Comparison of ENCODE assay signal across 20 cellular contexts in genomic region chr6:74931567-74931966, GRCh38.
DNase-seq lines count a peak whose midpoint lies in the region; ATAC-seq, FAIRE-seq and TF ChIP-seq lines count a peak whose summit lies in the region.
"Had no signal": no experiment of that assay in that cellular context is flagged by ENCODE, and none has a peak within 500 bp of the region (broad histone marks: within the 10 kb centered on the region; RNA-seq: fewer than 3 reads in every experiment).

No MANE protein-coding gene starts in this region.

- no peaks in the 10 kb centered on the region for H3K27me3 Mint-ChIP-seq in HFFc6 (ENCODE audit: insufficient read depth)
- no peaks in the 10 kb centered on the region for H3K27me3 Mint-ChIP-seq in activated T-cell treated with anti-CD3 and anti-CD28 coated beads, Interleukin-2, amount 50 U/mL, for 4 hours (ENCODE audit: low read depth)
- H3K27me3 Mint-ChIP-seq: brain, memory B cell had no signal

- no peak for TF ChIP-seq CTCF in AG04449 (IDR thresholded peaks at IDR 0.05; ENCODE audit: insufficient read depth, low read length, missing control alignments)
- no peak for TF ChIP-seq CTCF in HFFc6 (IDR thresholded peaks at IDR 0.05)
- TF ChIP-seq CTCF in bronchial epithelial cell (IDR thresholded peaks at IDR 0.05; ENCODE audit: insufficient read depth, low read length, severe bottlenecking): no peak

- no peak for FAIRE-seq in bronchial epithelial cell (lab: Jason Lieb, UNC)
- FAIRE-seq: endothelial cell of umbilical vein had no signal

- H3K27ac Mint-ChIP-seq in HFFc6: peak overlapping the region; percentile 66
- H3K27ac Mint-ChIP-seq: brain, memory B cell had no signal

- CTCF ChIA-PET in AG04449 (lab: Yijun Ruan, JAX): interaction anchor here (1.5 kb wide), 1 partner anchor 272 kb away, joined by 3 read pairs; no protein-coding TSS in a partner anchor

- POLR2A ChIA-PET in AG04449 (lab: Yijun Ruan, JAX): no interaction called here

- DNase-seq in AG04449 (ENCODE audit: low read depth, low spot score): peak; percentile 90
- peak; percentile 63 for DNase-seq in HFFc6
- peak; percentile 32 for DNase-seq in bronchial epithelial cell (ENCODE audit: low read depth)
- peak; percentile 13 for DNase-seq in kidney tubule cell (ENCODE audit: low spot score)
- DNase-seq in stimulated activated CD4-positive, alpha-beta T cell treated with anti-CD3 and anti-CD28 coated beads, Interleukin-4, amount 100 ng/mL, for 24 hours: no peak
- DNase-seq in activated T-cell treated with anti-CD3 and anti-CD28 coated beads, Interleukin-2, amount 50 U/mL, for 4 hours: no peak
- no peak for DNase-seq in activated CD4-positive, alpha-beta T cell treated with anti-CD3 and anti-CD28 coated beads for 4 hours
- DNase-seq: activated CD4-positive, alpha-beta T cell treated with anti-CD3 and anti-CD28 coated beads, Interleukin-2, amount 50 U/mL, for 48 hours; KG1; NCI-H1930; NCI-H82; occipital lobe; stimulated activated CD4-positive, alpha-beta T cell treated with anti-CD3 and anti-CD28 coated beads, Interleukin-12 subunit alpha, Interleukin-12 subunit beta, amount 100 ng/mL, for 4 hours; T1000; testis had no signal

- H3K27me3 ChIP-seq in bronchial epithelial cell (ENCODE audit: control insufficient read depth, insufficient read depth, low read length): no peaks in the 10 kb centered on the region
- H3K27me3 ChIP-seq: testis had no signal

- H3K4me3 ChIP-seq in AG04449 (ENCODE audit: low read depth, low read length) (no peak overlapping the region), bronchial epithelial cell (ENCODE audit: low read depth, low read length) (no peak overlapping the region)
- H3K4me3 ChIP-seq: testis had no signal

- H3K36me3 ChIP-seq in bronchial epithelial cell (ENCODE audit: control insufficient read depth, insufficient read depth, low read length): no peaks in the 10 kb centered on the region

- H3K36me3 Mint-ChIP-seq in HFFc6 (ENCODE audit: low read depth): no peaks in the 10 kb centered on the region
- no peaks in the 10 kb centered on the region for H3K36me3 Mint-ChIP-seq in activated T-cell treated with anti-CD3 and anti-CD28 coated beads, Interleukin-2, amount 50 U/mL, for 4 hours (ENCODE audit: insufficient read depth)
- H3K36me3 Mint-ChIP-seq: brain, memory B cell had no signal

- H3K9me3 Mint-ChIP-seq in HFFc6: no peaks in the 10 kb centered on the region
- no peaks in the 10 kb centered on the region for H3K9me3 Mint-ChIP-seq in activated T-cell treated with anti-CD3 and anti-CD28 coated beads, Interleukin-2, amount 50 U/mL, for 4 hours
- H3K9me3 Mint-ChIP-seq: brain, memory B cell had no signal

- H3K4me3 Mint-ChIP-seq in HFFc6: peak overlapping the region; percentile 58
- H3K4me3 Mint-ChIP-seq in activated T-cell treated with anti-CD3 and anti-CD28 coated beads, Interleukin-2, amount 50 U/mL, for 4 hours: no peak overlapping the region
- H3K4me3 Mint-ChIP-seq: brain, memory B cell had no signal

- peaks cover 44% of the 10 kb centered on the region for H3K4me1 Mint-ChIP-seq in HFFc6 (ENCODE audit: low read depth)
- H3K4me1 Mint-ChIP-seq in activated T-cell treated with anti-CD3 and anti-CD28 coated beads, Interleukin-2, amount 50 U/mL, for 4 hours (ENCODE audit: low read depth): no peaks in the 10 kb centered on the region
- H3K4me1 Mint-ChIP-seq: brain, memory B cell had no signal

- ATAC-seq in activated T-cell treated with anti-CD3 and anti-CD28 coated beads, Interleukin-2, amount 50 U/mL, for 4 hours: no peak
- ATAC-seq in GM19351 (IDR thresholded peaks at IDR 0.05; ENCODE audit: unreplicated experiment): no peak
- ATAC-seq: Right ventricle myocardium inferior had no signal

Comparison
In these comparisons a context has a peak if more than half of its experiments do, and no peak if none do; other contexts are left out.
1. DNase-seq: peak in AG04449 (single experiment), HFFc6 (single experiment), bronchial epithelial cell (single experiment) and kidney tubule cell (single experiment); none in stimulated activated CD4-positive, alpha-beta T cell treated with anti-CD3 and anti-CD28 coated beads, Interleukin-4, amount 100 ng/mL, for 24 hours (single experiment), activated T-cell treated with anti-CD3 and anti-CD28 coated beads, Interleukin-2, amount 50 U/mL, for 4 hours (single experiment) and activated CD4-positive, alpha-beta T cell treated with anti-CD3 and anti-CD28 coated beads for 4 hours (0 of 2).